ENCODE assay signal across 8 cellular contexts in genomic region chr12:81644503-81644902, GRCh38.
A peak's percentile ranks its signal among the peaks of the same experiment; 100 is the strongest.
DNase-seq lines count a peak whose midpoint lies in the region; ATAC-seq and TF ChIP-seq lines count a peak whose summit lies in the region.

No MANE protein-coding gene starts in this region.

- H3K4me1 ChIP-seq in gastrocnemius medialis, result no peaks in the 10 kb centered on the region

- H3K36me3 ChIP-seq in gastrocnemius medialis, result no peaks in the 10 kb centered on the region

- H3K27me3 ChIP-seq in gastrocnemius medialis, result no peaks in the 10 kb centered on the region

- DNase-seq in LoVo (ENCODE audit: low spot score) (peak; percentile 54), RPMI8226 (peak; percentile 31), fibroblast of mammary gland (ENCODE audit: low read depth) (peak; percentile 64), gastrocnemius medialis (no peak), coronary artery (ENCODE audit: low spot score) (no peak)

- no peaks in the 10 kb centered on the region for H3K9me3 ChIP-seq in gastrocnemius medialis

- intact Hi-C loops in gastrocnemius medialis (cut with DNase I; ENCODE audit: low total_unique reads), result no loop called here

- no peak for TF ChIP-seq POLR2A in gastrocnemius medialis (IDR thresholded peaks at IDR 0.05)

- in situ Hi-C loops in gastrocnemius medialis (cut with MboI; ENCODE audit: low sequenced_read_pairs in 4 of 4), result loop anchor here in 1 of 4 donors (10.0 kb wide), 1 partner anchor 690 kb away; no protein-coding TSS in a partner anchor

- no peak overlapping the region for H3K27ac ChIP-seq in C4-2B
- H3K27ac ChIP-seq in gastrocnemius medialis, result no peak overlapping the region
- H3K27ac ChIP-seq in coronary artery, result no peak overlapping the region

- no peak overlapping the region for H3K4me3 ChIP-seq in fibroblast of mammary gland (ENCODE audit: control insufficient read depth, low read depth, low read length)
- H3K4me3 ChIP-seq in gastrocnemius medialis, result no peak overlapping the region
- no peak overlapping the region for H3K4me3 ChIP-seq in coronary artery

- ATAC-seq in GM18873 (IDR thresholded peaks at IDR 0.05; ENCODE audit: low FRiP score, unreplicated experiment) (peak; percentile 65), gastrocnemius medialis (no peak), GM19395 (IDR thresholded peaks at IDR 0.05; ENCODE audit: unreplicated experiment) (no peak)

- peak; percentile 62 for TF ChIP-seq CTCF in C4-2B (conservative IDR thresholded peaks at IDR 0.05)
- peak; percentile 45 for TF ChIP-seq CTCF in fibroblast of mammary gland (conservative IDR thresholded peaks at IDR 0.05; ENCODE audit: control insufficient read depth, insufficient read depth, low read depth, low read length)
- TF ChIP-seq CTCF in gastrocnemius medialis (IDR thresholded peaks at IDR 0.05 in 4 of 5, conservative IDR thresholded peaks at IDR 0.05 in 1 of 5), result peak in 3 of 5 experiments; percentile 12 to 35 (median 18)
- TF ChIP-seq CTCF in coronary artery (IDR thresholded peaks at IDR 0.05), result no peak

Comparison
In these comparisons a context has a peak if more than half of its experiments do, and no peak if none do; other contexts are left out.
1. DNase-seq: peak in LoVo (single experiment), RPMI8226 (single experiment) and fibroblast of mammary gland (single experiment); none in gastrocnemius medialis (0 of 2) and coronary artery (single experiment).